23 cellular contexts compared by ENCODE assay signal in genomic region chr12:109717390-109718357, GRCh38. TPM values are rescaled to one million over a fixed set of nuclear protein-coding genes. Genes with fewer than 3 reads are reported as not detected.
A peak's percentile ranks its signal among the peaks of the same experiment; 100 is the strongest.
DNase-seq lines count a peak whose midpoint lies in the region; ATAC-seq, FAIRE-seq and TF ChIP-seq lines count a peak whose summit lies in the region.
"Had no signal": no experiment of that assay in that cellular context is flagged by ENCODE, and none has a peak within 500 bp of the region (broad histone marks: within the 10 kb centered on the region; RNA-seq: fewer than 3 reads in every experiment).

No MANE protein-coding gene starts in this region.

- no peaks in the 10 kb centered on the region for H3F3A ChIP-seq in neural cell (ENCODE audit: insufficient read depth, low read length, poor library complexity, severe bottlenecking)

- H4K20me1 ChIP-seq in H1 (replicated peaks in 1 of 2; ENCODE audit: control insufficient read depth in 1 of 2, insufficient read depth in 2 of 2, low read length in 2 of 2): peaks cover 2 to 10% of the 10 kb centered on the region in 2 experiments
- no peaks in the 10 kb centered on the region for H4K20me1 ChIP-seq in neural cell (ENCODE audit: insufficient read depth)

- H3K56ac ChIP-seq in H1 (replicated peaks; ENCODE audit: insufficient read length, low read depth, low read length): no peak overlapping the region

- no peak overlapping the region; the same call in 1 of the 2 replicates for H2AK5ac ChIP-seq in H1 (ENCODE audit: low read depth, low read length)

- no peak for FAIRE-seq in A549 (lab: Jason Lieb, UNC)
- no peak for FAIRE-seq in H1 (lab: Jason Lieb, UNC)
- FAIRE-seq: astrocyte, GM18507, TTC549 had no signal

- DNase-seq in A549 (ENCODE audit: low read depth in 1 of 2, low spot score in 1 of 2): no peak
- DNase-seq in H1 (ENCODE audit: low read depth in 1 of 2, low spot score in 2 of 2): no peak
- no peak for DNase-seq in NCI-H345 (lab: John Stamatoyannopoulos, UW)
- DNase-seq in activated CD4-positive, alpha-beta T cell treated with anti-CD3 and anti-CD28 coated beads, Interleukin-2, amount 50 U/mL, for 48 hours: no peak
- DNase-seq: activated CD4-positive, alpha-beta T cell treated with anti-CD3 and anti-CD28 coated beads for 4 hours; activated CD8-positive, alpha-beta memory T cell treated with anti-CD3 and anti-CD28 coated beads, Interleukin-2, amount 10 ng/mL, durations not matched to agents 7 days and 5 days; CD4-positive, CD25-positive, alpha-beta regulatory T cell; effector memory CD4-positive, alpha-beta T cell; esophagus squamous epithelium; HCEC 1CT; KBM-7; NCI-H774; OCI-M1; T-cell had no signal

- H4K8ac ChIP-seq in H1 (ENCODE audit: extremely low read depth, insufficient read depth, low read length): 0 out of 2 replicates have a peak overlapping the region, but pooled peaks have one; percentile 39

- no peak overlapping the region for H3K14ac ChIP-seq in H1 (ENCODE audit: insufficient read length)

- H3K4ac ChIP-seq in H1 (replicated peaks; ENCODE audit: insufficient read length, low read depth, low read length): no peak overlapping the region

- TF ChIP-seq POLR2A in A549 (IDR thresholded peaks at IDR 0.05; ENCODE audit: low read length): no peak
- TF ChIP-seq POLR2A in H1 (IDR thresholded peaks at IDR 0.05; ENCODE audit: control extremely low read depth in 1 of 2, low read depth in 2 of 2, low read length in 2 of 2): no peak

- TF ChIP-seq CTCF in A549 (IDR thresholded peaks at IDR 0.05): no peak
- TF ChIP-seq CTCF in H1 (IDR thresholded peaks at IDR 0.05; ENCODE audit: control extremely low read depth in 1 of 3, insufficient read depth in 1 of 3, low read depth in 1 of 3, low read length in 3 of 3): no peak
- TF ChIP-seq CTCF in neural cell (IDR thresholded peaks at IDR 0.05; ENCODE audit: poor library complexity, severe bottlenecking): no peak

- peaks cover 7% of the 10 kb centered on the region; the same call in 2 of the 3 replicates for H3K4me1 ChIP-seq in A549
- H3K4me1 ChIP-seq in HUES64 (ENCODE audit: insufficient read depth, low read length): peaks cover 15% of the 10 kb centered on the region
- H3K4me1 ChIP-seq in H1 (replicated peaks in 1 of 4; ENCODE audit: control insufficient read depth in 3 of 4, insufficient read depth in 4 of 4, low read length in 3 of 4): peaks cover 3 to 37% (median 16%) of the 10 kb centered on the region in 4 experiments

- H3K23me2 ChIP-seq in H1 (ENCODE audit: low read depth, low read length): peaks cover 10% of the 10 kb centered on the region; the same call in 1 of the 2 replicates

- H3K79me1 ChIP-seq in H1 (ENCODE audit: low read depth, low read length): no peaks in the 10 kb centered on the region

- H2BK20ac ChIP-seq in H1 (ENCODE audit: low read length): peak overlapping the region; percentile 29; the same call in 1 of the 2 replicates

- no peak overlapping the region for H2BK120ac ChIP-seq in H1 (replicated peaks; ENCODE audit: low read depth, low read length)

- no peak overlapping the region for H3K23ac ChIP-seq in H1 (ENCODE audit: insufficient read length)

- peak overlapping the region; percentile 51; the same call in 1 of the 2 replicates for H3K18ac ChIP-seq in H1 (ENCODE audit: extremely low read depth, low read length)

- no peaks in the 10 kb centered on the region for H3K79me2 ChIP-seq in H1 (ENCODE audit: control insufficient read depth in 1 of 2, insufficient read depth in 2 of 2, low read length in 2 of 2)
- peaks cover 71% of the 10 kb centered on the region for H3K79me2 ChIP-seq in neural cell (replicated peaks; ENCODE audit: insufficient read depth, low read length)

- H4K5ac ChIP-seq in H1 (ENCODE audit: insufficient read length, low read depth, low read length): no peak overlapping the region

- H3K4me3 ChIP-seq in A549 (no peak overlapping the region), HUES64 (ENCODE audit: low read length) (peak overlapping the region; percentile 39; the same call in 1 of the 2 replicates), H1 (ENCODE audit: extremely low read depth in 1 of 4, insufficient read depth in 2 of 4, low read depth in 3 of 4, low read length in 4 of 4) (peak overlapping the region in 2 of 4 experiments; percentile 10 to 47; a peak in 2 of 8 replicates), neural cell (ENCODE audit: low read length) (peak overlapping the region; percentile 90)
- H3K4me3 ChIP-seq: esophagus squamous epithelium had no signal

- H2AFZ ChIP-seq in H1 (ENCODE audit: low read length): no peak overlapping the region
- H2AFZ ChIP-seq in neural cell (ENCODE audit: low read depth, low read length): no peak overlapping the region

- no peak overlapping the region for H3K27ac ChIP-seq in A549
- H3K27ac ChIP-seq in HUES64 (ENCODE audit: low read depth, low read length): no peak overlapping the region; the same call in 1 of the 2 replicates
- H3K27ac ChIP-seq in H1 (ENCODE audit: low read depth, low read length): no peak overlapping the region
- H3K27ac ChIP-seq in neural cell (ENCODE audit: low read length): peak overlapping the region; percentile 59

- peaks cover 53% of the 10 kb centered on the region for H3K27me3 ChIP-seq in HUES64 (ENCODE audit: insufficient read depth, low read length)
- peaks cover 4 to 41% (median 39%) of the 10 kb centered on the region in 4 experiments for H3K27me3 ChIP-seq in H1 (replicated peaks in 1 of 4; ENCODE audit: control insufficient read depth in 3 of 4, extremely low read depth in 1 of 4, insufficient read depth in 3 of 4, low read length in 3 of 4)
- H3K27me3 ChIP-seq in neural cell (ENCODE audit: insufficient read depth, low read depth, low read length): no peaks in the 10 kb centered on the region

- TF ChIP-seq EP300 in A549 (IDR thresholded peaks at IDR 0.05) (no peak), H1 (IDR thresholded peaks at IDR 0.05; ENCODE audit: borderline replicate concordance in 1 of 2, low read depth in 2 of 2, low read length in 2 of 2) (no peak), neural cell (conservative IDR thresholded peaks at IDR 0.05; ENCODE audit: poor library complexity, severe bottlenecking) (no peak)

- H2BK15ac ChIP-seq in H1 (ENCODE audit: low read length): peak overlapping the region; percentile 88; the same call in 1 of the 2 replicates

- H3K9ac ChIP-seq in HUES64 (ENCODE audit: low read depth, low read length): no peak overlapping the region
- H3K9ac ChIP-seq in H1 (replicated peaks in 1 of 4; ENCODE audit: extremely low read depth in 1 of 4, low read depth in 3 of 4, low read length in 3 of 4): no peak overlapping the region
- peak overlapping the region; percentile 66 for H3K9ac ChIP-seq in neural cell (ENCODE audit: low read length)

- POLR2A ChIA-PET in A549 (lab: Yijun Ruan, JAX) (interaction anchor here (0.5 kb wide), 1 partner anchor 163 kb away, joined by 3 read pairs; no protein-coding TSS in a partner anchor), H1 (lab: Charles Lee; ENCODE audit: partially characterized antibody) (interaction anchor here (1.1 kb wide), 1 partner anchor 10 kb away, joined by 3 read pairs; no protein-coding TSS in a partner anchor)

- WGBS in A549 (ENCODE audit: missing lambda C conversion rate): 82% methylated on average over 16 of the region's 18 CpGs
- 57% methylated on average over 18 of the region's 18 CpGs for WGBS in HUES64
- 70% methylated on average over 17 of the region's 18 CpGs; no CpG with 5 or more reads in 1 of the 2 experiments for WGBS in H1 (ENCODE audit: extremely low coverage in 1 of 2, insufficient coverage in 1 of 2, insufficient read length in 1 of 2, insufficient replicate concordance in 2 of 2, low coverage in 1 of 2, low lambda C conversion rate in 2 of 2, missing lambda C conversion rate in 1 of 2), 2 experiments

- TF ChIP-seq RAD21 in A549 (conservative IDR thresholded peaks at IDR 0.05 in 1 of 2, IDR thresholded peaks at IDR 0.05 in 1 of 2) (no peak), H1 (IDR thresholded peaks at IDR 0.05 in 1 of 2, conservative IDR thresholded peaks at IDR 0.05 in 1 of 2; ENCODE audit: low read depth in 2 of 2, low read length in 2 of 2) (no peak), neural cell (conservative IDR thresholded peaks at IDR 0.05) (no peak)

- H3K9me2 ChIP-seq in neural cell (ENCODE audit: insufficient read depth, low read length): no peaks in the 10 kb centered on the region

- CTCF ChIA-PET in A549 (lab: Yijun Ruan, JAX): interaction anchor here (0.7 to 2.8 kb wide), 13 partner anchors 9 to 146 kb away, joined by 3 to 23 read pairs (median 4); no protein-coding TSS in a partner anchor
- CTCF ChIA-PET in H1 (lab: Charles Lee; ENCODE audit: partially characterized antibody): interaction anchor here (0.6 to 7.4 kb wide), 15 partner anchors 8 to 142 kb away, joined by 3 to 64 read pairs (median 5); no protein-coding TSS in a partner anchor

- H3K4me2 ChIP-seq in A549: no peak overlapping the region
- peak overlapping the region; percentile 59 to 67 for H3K4me2 ChIP-seq in H1 (ENCODE audit: insufficient read depth in 1 of 2, low read depth in 2 of 2, low read length in 2 of 2)
- H3K4me2 ChIP-seq in neural cell (ENCODE audit: low read length): peak overlapping the region; percentile 62

- no peak overlapping the region for H2BK5ac ChIP-seq in H1 (ENCODE audit: low read depth, low read length)

- no peaks in the 10 kb centered on the region for H3K36me3 ChIP-seq in HUES64 (ENCODE audit: insufficient read depth, low read length)
- no peaks in the 10 kb centered on the region for H3K36me3 ChIP-seq in H1 (ENCODE audit: control insufficient read depth in 2 of 4, insufficient read depth in 4 of 4, low read length in 3 of 4)
- no peaks in the 10 kb centered on the region for H3K36me3 ChIP-seq in neural cell (ENCODE audit: insufficient read depth, low read length)
- H3K36me3 ChIP-seq: esophagus squamous epithelium, gastroesophageal sphincter had no signal

- H3K9me3 ChIP-seq in A549 (no peaks in the 10 kb centered on the region), HUES64 (ENCODE audit: insufficient read depth, low read depth, low read length) (no peaks in the 10 kb centered on the region), H1 (ENCODE audit: insufficient read depth in 2 of 2, low read depth in 1 of 2, low read length in 1 of 2) (no peaks in the 10 kb centered on the region), neural cell (ENCODE audit: low read length) (no peaks in the 10 kb centered on the region)
- H3K9me3 ChIP-seq: esophagus squamous epithelium, gastroesophageal sphincter had no signal

- peak overlapping the region; percentile 72; the same call in 1 of the 2 replicates for H2BK12ac ChIP-seq in H1 (ENCODE audit: low read depth, low read length)

- ATAC-seq in A549 (no peak), HG02571 (IDR thresholded peaks at IDR 0.05; ENCODE audit: unreplicated experiment) (no peak), GM19397 (IDR thresholded peaks at IDR 0.05; ENCODE audit: unreplicated experiment) (no peak)
- ATAC-seq: activated CD8-positive, alpha-beta memory T cell treated with anti-CD3 and anti-CD28 coated beads, Interleukin-2, amount 10 ng/mL, durations not matched to agents 7 days and 5 days; gastroesophageal sphincter; Right ventricle myocardium inferior; T-cell had no signal

- no peak overlapping the region for H4K91ac ChIP-seq in H1 (replicated peaks; ENCODE audit: insufficient read length, low read length)

RNA-seq across cellular contexts. Expression of gene FAM222A, which starts 4.0 kb away (rescaled TPM):
- 0.97 and 0.98 TPM in 2 replicates for polyA plus RNA-seq in A549 (2011; rRNA removed)
- 3.2 and 6.2 TPM in 2 replicates for polyA plus RNA-seq in A549 (2012; cell fraction: cytosol; rRNA removed)
- 2.5 and 4.6 TPM in 2 replicates for polyA plus RNA-seq in A549 (2012; cell fraction: nucleus; rRNA removed)
- 3.0 to 3.3 TPM (median 3.2 TPM) in 3 replicates for polyA plus RNA-seq in A549 (2017; fragmentation: RNase III; extraction: RNeasy Plus Mini Kit Qiagen cat#74134 plus additional on column Dnase treatment)
- 1.2 and 1.5 TPM in 2 replicates for polyA minus RNA-seq in A549 (2011; rRNA and poly(A)+ RNA removed)
- 3.2 TPM for polyA plus RNA-seq in HUES64 (2013, experiment 1 of 2)
- 2.4 TPM for polyA plus RNA-seq in HUES64 (2013, experiment 2 of 2)
- total RNA-seq in H1 (2021; fragmentation: NEBNext Ultra II Directional; extraction: Animal tissue kit (Norgen Biotek cat#: 25700)): 1.1 and 1.5 TPM in 2 replicates
- 0.94 and 1.6 TPM in 2 replicates for polyA plus RNA-seq in H1 (2011; rRNA removed)
- polyA plus RNA-seq in H1 (2011; cell fraction: cytosol; rRNA removed): 0.85 TPM
- 0.93 TPM for polyA plus RNA-seq in H1 (2011; cell fraction: nucleus; rRNA removed)
- polyA plus RNA-seq in H1 (2012, experiment 1 of 2): 0.81 to 1.1 TPM (median 0.88 TPM) in 4 replicates
- polyA plus RNA-seq in H1 (2012, experiment 2 of 2): 0.91 TPM
- 1.1 TPM for polyA plus RNA-seq in H1 (2013, experiment 1 of 2)
- polyA plus RNA-seq in H1 (2013, experiment 2 of 2): 1.1 TPM
- polyA minus RNA-seq in H1 (2011; rRNA and poly(A)+ RNA removed): 0.61 and 0.95 TPM in 2 replicates
- 1.9 TPM for polyA minus RNA-seq in H1 (2011; cell fraction: cytosol; rRNA and poly(A)+ RNA removed)
- polyA minus RNA-seq in H1 (2011; cell fraction: nucleus; rRNA and poly(A)+ RNA removed): 2.7 TPM
- polyA plus RNA-seq in neural cell: 6.4 and 8.5 TPM in 2 replicates
- 14.9 and 15.6 TPM in 2 replicates for polyA minus RNA-seq in neural cell

Comparison
In these comparisons a context has a peak if more than half of its experiments do, and no peak if none do; other contexts are left out.
1. Of the 18 proteins assayed by ChIP-seq in both H1 and A549: peak only in H1: KDM1A; only in A549: none; in both: none; in neither: 17.